12 cellular contexts compared by ENCODE assay signal in the genomic region with DNA sequence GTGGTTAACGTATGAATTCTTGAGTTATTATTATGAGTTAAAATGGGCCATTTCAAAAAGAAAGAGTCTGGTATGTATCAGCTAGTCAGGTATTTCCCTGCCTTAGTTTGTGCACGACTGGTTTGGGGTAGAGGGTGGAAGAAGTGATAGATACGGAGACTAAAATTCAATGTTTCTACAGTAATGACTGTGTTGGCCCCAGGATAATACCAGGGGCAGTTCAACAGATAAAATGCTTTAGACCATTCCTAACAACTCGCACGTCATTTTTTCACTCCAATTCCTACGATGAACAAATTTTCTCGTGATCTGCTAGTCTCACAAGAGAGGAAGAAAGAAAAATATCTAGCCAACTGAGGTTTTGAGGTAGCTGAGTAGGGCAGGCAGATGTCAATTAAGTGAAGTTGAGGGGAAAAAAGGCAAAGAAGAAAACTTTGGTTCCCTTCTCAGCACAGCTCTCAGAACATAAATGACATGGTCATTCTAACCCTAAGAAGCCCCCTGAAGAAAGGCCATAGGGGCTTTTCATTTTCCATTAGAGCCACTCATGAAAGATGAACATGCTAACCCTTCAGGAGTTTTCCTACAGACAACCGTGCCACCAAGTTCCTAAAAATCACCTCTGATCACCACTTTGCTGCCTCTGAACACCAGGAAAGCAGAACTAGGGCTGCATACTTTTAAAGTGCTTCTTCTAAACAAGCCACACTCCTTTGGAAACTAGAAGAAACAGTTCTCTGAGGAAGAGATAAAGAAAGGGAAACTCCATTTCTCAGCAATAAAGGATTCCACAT. TPM values are rescaled to one million over a fixed set of nuclear protein-coding genes. Genes with fewer than 3 reads are reported as not detected.
DNase-seq lines count a peak whose midpoint lies in the region; ATAC-seq and TF ChIP-seq lines count a peak whose summit lies in the region.
"Had no signal": no experiment of that assay in that cellular context is flagged by ENCODE, and none has a peak within 500 bp of the region (broad histone marks: within the 10 kb centered on the region; RNA-seq: fewer than 3 reads in every experiment).

No MANE protein-coding gene starts in this region.

- no peaks in the 10 kb centered on the region for H3K36me3 ChIP-seq in vagina

- peak overlapping the region; percentile 9 for H3K27ac Mint-ChIP-seq in activated CD4-positive, alpha-beta T cell treated with anti-CD3 and anti-CD28 coated beads, Interleukin-2, amount 10 ng/mL, durations not matched to agents 7 days and 5 days
- H3K27ac Mint-ChIP-seq in stimulated activated memory B cell treated with anti-CD40 and anti-IgM and Interleukin-4, amounts not matched to agents 10 μg/mL and 1 μg/mL and 100 μg/mL, for 72 hours = peak overlapping the region; percentile 95
- H3K27ac Mint-ChIP-seq: activated naive CD8-positive, alpha-beta T cell had no signal

- TF ChIP-seq CTCF in NB4 (IDR thresholded peaks at IDR 0.05; ENCODE audit: low read depth, low read length) (no peak), vagina (IDR thresholded peaks at IDR 0.05) (no peak)

- CTCF ChIA-PET in activated CD4-positive, alpha-beta T cell treated with anti-CD3 and anti-CD28 coated beads, Interleukin-2, amount 10 ng/mL, durations not matched to agents 7 days and 5 days (lab: Charles Lee) = interaction anchor here (0.9 to 2.3 kb wide), 5 partner anchors 9 to 53 kb away, joined by 4 to 5 read pairs (median 4); no protein-coding TSS in a partner anchor

- peaks cover 46% of the 10 kb centered on the region for H3K4me1 Mint-ChIP-seq in activated CD4-positive, alpha-beta T cell treated with anti-CD3 and anti-CD28 coated beads, Interleukin-2, amount 10 ng/mL, durations not matched to agents 7 days and 5 days
- H3K4me1 Mint-ChIP-seq in stimulated activated memory B cell treated with anti-CD40 and anti-IgM and Interleukin-4, amounts not matched to agents 10 μg/mL and 1 μg/mL and 100 μg/mL, for 72 hours = peaks cover 54% of the 10 kb centered on the region

- POLR2A ChIA-PET in activated CD4-positive, alpha-beta T cell treated with anti-CD3 and anti-CD28 coated beads, Interleukin-2, amount 10 ng/mL, durations not matched to agents 7 days and 5 days (lab: Charles Lee) = no interaction called here

- DNase-seq in activated CD4-positive, alpha-beta T cell treated with anti-CD3 and anti-CD28 coated beads, Interleukin-2, amount 10 ng/mL, durations not matched to agents 7 days and 5 days = no peak
- no peak for DNase-seq in activated CD4-positive, alpha-beta T cell treated with anti-CD3 and anti-CD28 coated beads for 1 hour
- DNase-seq in NB4 (ENCODE audit: low read depth) (peak; percentile 4), AG08395 (ENCODE audit: low spot score) (no peak), vagina (ENCODE audit: extremely low spot score in 2 of 2) (no peak), NCI-H1417 treated with DMSO at 0.1 percent for 48 hours (lab: John Stamatoyannopoulos, UW) (no peak)
- DNase-seq: ACHN; effector CD4-positive, alpha-beta T cell; NCI-H524 had no signal

- H3K27ac ChIP-seq in vagina = no peak overlapping the region

- H3K4me3 ChIP-seq in NB4 (ENCODE audit: low read depth, low read length) (no peak overlapping the region), vagina (no peak overlapping the region)

- H3K9me3 Mint-ChIP-seq in activated CD4-positive, alpha-beta T cell treated with anti-CD3 and anti-CD28 coated beads, Interleukin-2, amount 10 ng/mL, durations not matched to agents 7 days and 5 days = no peaks in the 10 kb centered on the region
- H3K9me3 Mint-ChIP-seq in stimulated activated memory B cell treated with anti-CD40 and anti-IgM and Interleukin-4, amounts not matched to agents 10 μg/mL and 1 μg/mL and 100 μg/mL, for 72 hours = no peaks in the 10 kb centered on the region

- no peaks in the 10 kb centered on the region for H3K9me3 ChIP-seq in vagina

- peaks cover 2% of the 10 kb centered on the region for H3K4me1 ChIP-seq in vagina

- TF ChIP-seq POLR2A in NB4 (IDR thresholded peaks at IDR 0.05; ENCODE audit: extremely low read depth, insufficient read length) (no peak), vagina (IDR thresholded peaks at IDR 0.05) (no peak)

- no peak overlapping the region for H3K4me3 Mint-ChIP-seq in activated CD4-positive, alpha-beta T cell treated with anti-CD3 and anti-CD28 coated beads, Interleukin-2, amount 10 ng/mL, durations not matched to agents 7 days and 5 days
- peak overlapping the region; percentile 61 for H3K4me3 Mint-ChIP-seq in stimulated activated memory B cell treated with anti-CD40 and anti-IgM and Interleukin-4, amounts not matched to agents 10 μg/mL and 1 μg/mL and 100 μg/mL, for 72 hours

- peak; percentile 27 for ATAC-seq in HG02798 (IDR thresholded peaks at IDR 0.05; ENCODE audit: poor library complexity, unreplicated experiment)
- ATAC-seq in stimulated activated memory B cell treated with anti-CD40 and anti-IgM and Interleukin-4, amounts not matched to agents 10 μg/mL and 1 μg/mL and 100 μg/mL, for 72 hours = peak; percentile 80

- intact Hi-C loops in vagina (cut with DNase I) = no loop called here

- peaks cover 16% of the 10 kb centered on the region for H3K36me3 Mint-ChIP-seq in activated CD4-positive, alpha-beta T cell treated with anti-CD3 and anti-CD28 coated beads, Interleukin-2, amount 10 ng/mL, durations not matched to agents 7 days and 5 days (ENCODE audit: low read depth)
- peaks cover 43% of the 10 kb centered on the region for H3K36me3 Mint-ChIP-seq in stimulated activated memory B cell treated with anti-CD40 and anti-IgM and Interleukin-4, amounts not matched to agents 10 μg/mL and 1 μg/mL and 100 μg/mL, for 72 hours

- no peaks in the 10 kb centered on the region for H3K27me3 Mint-ChIP-seq in activated CD4-positive, alpha-beta T cell treated with anti-CD3 and anti-CD28 coated beads, Interleukin-2, amount 10 ng/mL, durations not matched to agents 7 days and 5 days
- H3K27me3 Mint-ChIP-seq in stimulated activated memory B cell treated with anti-CD40 and anti-IgM and Interleukin-4, amounts not matched to agents 10 μg/mL and 1 μg/mL and 100 μg/mL, for 72 hours = no peaks in the 10 kb centered on the region

- no peaks in the 10 kb centered on the region for H3K27me3 ChIP-seq in vagina

RNA-seq across cellular contexts. Expression of a gene that starts 5.6 kb away (rescaled TPM):
- total RNA-seq in activated CD4-positive, alpha-beta T cell treated with anti-CD3 and anti-CD28 coated beads, Interleukin-2, amount 10 ng/mL, durations not matched to agents 7 days and 5 days = 10 to 100 TPM; 15.0 to 15.4 TPM
- 1.7 TPM for total RNA-seq in vagina

RNA-seq across cellular contexts. Expression of a gene that starts 57.0 kb away (rescaled TPM):
- 1 to 10 TPM; 3.1 to 3.5 TPM for total RNA-seq in activated CD4-positive, alpha-beta T cell treated with anti-CD3 and anti-CD28 coated beads, Interleukin-2, amount 10 ng/mL, durations not matched to agents 7 days and 5 days
- total RNA-seq in vagina = 5.6 TPM
